In the genomic region with DNA sequence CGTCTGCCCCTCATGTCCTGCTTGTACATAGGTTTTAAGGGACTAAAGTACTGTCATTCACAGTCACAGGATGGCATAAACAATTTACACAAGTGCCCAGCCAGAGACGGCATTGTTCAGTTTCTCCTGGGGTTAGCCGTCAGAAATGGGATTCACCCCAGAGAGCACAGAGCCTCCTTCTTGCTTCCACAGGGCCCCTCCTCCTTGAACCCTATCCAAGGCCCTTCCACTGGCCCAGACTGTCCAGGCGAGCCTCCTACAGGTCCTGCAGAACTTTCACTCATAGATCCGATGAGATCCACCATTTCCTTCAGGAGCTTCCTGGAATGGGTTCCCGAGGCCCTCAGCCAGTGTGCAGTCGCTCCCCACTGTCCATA, we compare ENCODE assay signal across 7 cellular contexts. TPM values are rescaled to one million over a fixed set of nuclear protein-coding genes. Genes with fewer than 3 reads are reported as not detected.
"Had no signal": no experiment of that assay in that cellular context is flagged by ENCODE, and none has a peak within 500 bp of the region (broad histone marks: within the 10 kb centered on the region; RNA-seq: fewer than 3 reads in every experiment).

No MANE protein-coding gene starts in this region.

- H3K9me3 Mint-ChIP-seq: activated CD4-positive, alpha-beta memory T cell treated with anti-CD3 and anti-CD28 coated beads, Interleukin-2, amount 10 ng/mL, durations not matched to agents 7 days and 5 days; activated naive CD4-positive, alpha-beta T cell treated with anti-CD3 and anti-CD28 coated beads, Interleukin-2, amount 50 U/mL, for 72 hours; activated T-cell treated with anti-CD3 and anti-CD28 coated beads, Interleukin-2, amount 50 U/mL, for 4 hours had no signal

- H3K36me3 ChIP-seq: WERI-Rb-1 had no signal

- H3K4me1 Mint-ChIP-seq: activated CD4-positive, alpha-beta T cell treated with anti-CD3 and anti-CD28 coated beads for 36 hours had no signal

- H3K27ac ChIP-seq: WERI-Rb-1 had no signal

- H3K4me3 Mint-ChIP-seq: activated CD4-positive, alpha-beta memory T cell treated with anti-CD3 and anti-CD28 coated beads, Interleukin-2, amount 10 ng/mL, durations not matched to agents 7 days and 5 days; activated CD4-positive, alpha-beta T cell treated with anti-CD3 and anti-CD28 coated beads for 36 hours; activated T-cell treated with anti-CD3 and anti-CD28 coated beads, Interleukin-2, amount 50 U/mL, for 4 hours had no signal

- H3K27ac Mint-ChIP-seq: activated CD4-positive, alpha-beta memory T cell treated with anti-CD3 and anti-CD28 coated beads, Interleukin-2, amount 10 ng/mL, durations not matched to agents 7 days and 5 days; activated CD4-positive, alpha-beta T cell treated with anti-CD3 and anti-CD28 coated beads for 36 hours had no signal

- H3K27me3 Mint-ChIP-seq: activated CD4-positive, alpha-beta T cell treated with anti-CD3 and anti-CD28 coated beads for 36 hours had no signal

RNA-seq across cellular contexts. Expression of a gene that starts 10.0 kb away (rescaled TPM):
- total RNA-seq: activated CD4-positive, alpha-beta memory T cell treated with anti-CD3 and anti-CD28 coated beads, Interleukin-2, amount 10 ng/mL, durations not matched to agents 7 days and 5 days; activated CD4-positive, alpha-beta T cell treated with anti-CD3 and anti-CD28 coated beads for 36 hours; activated naive CD4-positive, alpha-beta T cell treated with anti-CD3 and anti-CD28 coated beads, Interleukin-2, amount 50 U/mL, for 72 hours; activated T-cell treated with anti-CD3 and anti-CD28 coated beads, Interleukin-2, amount 50 U/mL, for 4 hours; cardiac septum; SK-MEL-5 had no signal

RNA-seq across cellular contexts. Expression of a gene that starts 54.2 kb away (rescaled TPM):
- total RNA-seq: activated CD4-positive, alpha-beta memory T cell treated with anti-CD3 and anti-CD28 coated beads, Interleukin-2, amount 10 ng/mL, durations not matched to agents 7 days and 5 days; activated CD4-positive, alpha-beta T cell treated with anti-CD3 and anti-CD28 coated beads for 36 hours; activated naive CD4-positive, alpha-beta T cell treated with anti-CD3 and anti-CD28 coated beads, Interleukin-2, amount 50 U/mL, for 72 hours; activated T-cell treated with anti-CD3 and anti-CD28 coated beads, Interleukin-2, amount 50 U/mL, for 4 hours; SK-MEL-5 had no signal
